Comparison of ENCODE assay signal across 23 cellular contexts in the genomic region with DNA sequence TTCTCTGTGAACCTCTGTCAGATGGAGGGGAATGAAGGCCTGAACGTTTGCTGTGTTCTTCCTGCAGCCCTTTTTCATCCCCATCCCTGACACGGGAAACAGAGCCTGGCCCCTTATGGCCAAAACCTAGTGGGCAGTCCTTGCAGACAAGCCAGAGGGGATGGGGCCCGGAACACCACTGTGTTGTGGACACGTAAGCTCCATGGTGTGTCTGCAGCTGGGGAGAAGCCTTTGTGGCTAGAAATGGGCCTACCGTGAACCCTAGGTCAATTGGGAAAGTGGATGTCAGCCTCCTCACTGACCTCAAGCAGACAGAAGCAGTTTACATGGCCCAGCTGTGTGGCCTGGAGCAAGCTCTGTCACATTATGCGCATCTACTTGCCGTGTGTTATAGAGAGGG. TPM values are rescaled to one million over a fixed set of nuclear protein-coding genes. Genes with fewer than 3 reads are reported as not detected.
A peak's percentile ranks its signal among the peaks of the same experiment; 100 is the strongest.
DNase-seq lines count a peak whose midpoint lies in the region; ATAC-seq and TF ChIP-seq lines count a peak whose summit lies in the region.
"Had no signal": no experiment of that assay in that cellular context is flagged by ENCODE, and none has a peak within 500 bp of the region (broad histone marks: within the 10 kb centered on the region; RNA-seq: fewer than 3 reads in every experiment).

No MANE protein-coding gene starts in this region.

- H3K27me3 Mint-ChIP-seq in GM23338 (ENCODE audit: insufficient read depth, low read depth, poor library complexity) (peaks cover 7% of the 10 kb centered on the region), osteocyte (ENCODE audit: unreplicated experiment) (peaks cover 3% of the 10 kb centered on the region)
- H3K27me3 Mint-ChIP-seq: CD4-positive, CD25-positive, alpha-beta regulatory T cell had no signal

- no peaks in the 10 kb centered on the region for H3K4me1 ChIP-seq in heart right ventricle
- H3K4me1 ChIP-seq in GM23338 (ENCODE audit: insufficient read depth): no peaks in the 10 kb centered on the region
- H3K4me1 ChIP-seq: BLaER1, SJSA1 had no signal

- no peaks in the 10 kb centered on the region; the same call in 1 of the 2 replicates for H4K20me1 ChIP-seq in GM23338 (replicated peaks; ENCODE audit: insufficient read depth)

- H3K27ac Mint-ChIP-seq in GM23338 (no peak overlapping the region), osteocyte (ENCODE audit: unreplicated experiment) (no peak overlapping the region)

- H3K4me3 Mint-ChIP-seq in GM23338 (no peak overlapping the region), osteocyte (ENCODE audit: unreplicated experiment) (no peak overlapping the region)
- H3K4me3 Mint-ChIP-seq: CD4-positive, CD25-positive, alpha-beta regulatory T cell; H9 had no signal

- intact Hi-C loops in heart right ventricle (cut with DNase I): no loop called here
- intact Hi-C loops in left cardiac atrium (cut with DNase I): no loop called here

- H3K4me2 ChIP-seq in GM23338: no peak overlapping the region
- H3K4me2 ChIP-seq: BLaER1 had no signal

- H3F3A ChIP-seq in GM23338 (replicated peaks; ENCODE audit: low read depth): no peaks in the 10 kb centered on the region

- ATAC-seq in heart right ventricle: peak in 5 of 8 donors; percentile 38 to 80 (median 55)
- ATAC-seq in left cardiac atrium: no peak
- ATAC-seq in GM23338: peak; percentile 52; the same call in 1 of the 3 replicates
- ATAC-seq in GM18907 (IDR thresholded peaks at IDR 0.05; ENCODE audit: unreplicated experiment): no peak
- ATAC-seq in HG03565 (IDR thresholded peaks at IDR 0.05; ENCODE audit: unreplicated experiment): no peak

- DNase-seq in heart right ventricle (peak in 1 of 2 donors; percentile 9), left cardiac atrium (no peak), GM23338 (ENCODE audit: low spot score) (no peak), fibroblast of villous mesenchyme (ENCODE audit: low read depth) (peak; percentile 5), osteocyte (ENCODE audit: extremely low spot score, unreplicated experiment) (peak; percentile 64)
- DNase-seq: CD4-positive, CD25-positive, alpha-beta regulatory T cell; GM23248; H9; KG1; MG63; NCI-H1105 treated with DMSO at 0.1 percent for 48 hours; NCI-H2029; NCI-H2227 treated with DMSO at 0.1 percent for 48 hours; NCI-H526 treated with DMSO at 0.1 percent for 48 hours had no signal

- no peaks in the 10 kb centered on the region for H3K9me2 ChIP-seq in GM23338 (ENCODE audit: insufficient read depth)

- H3K9me3 Mint-ChIP-seq in GM23338 (peaks cover 2% of the 10 kb centered on the region; the same call in 1 of the 3 replicates), osteocyte (ENCODE audit: unreplicated experiment) (no peaks in the 10 kb centered on the region)
- H3K9me3 Mint-ChIP-seq: CD4-positive, CD25-positive, alpha-beta regulatory T cell had no signal

- peak overlapping the region in 1 of 10 donors; percentile 28 for H3K27ac ChIP-seq in heart right ventricle
- no peak overlapping the region for H3K27ac ChIP-seq in GM23338 (ENCODE audit: low read depth)
- H3K27ac ChIP-seq: BLaER1, GM23248, SJSA1 had no signal

- H3K27me3 ChIP-seq in heart right ventricle: no peaks in the 10 kb centered on the region
- H3K27me3 ChIP-seq in GM23338 (ENCODE audit: insufficient read depth): no peaks in the 10 kb centered on the region
- H3K27me3 ChIP-seq: BLaER1, MG63, SJSA1 had no signal

- H3K4me1 Mint-ChIP-seq in GM23338 (peaks cover 2% of the 10 kb centered on the region; the same call in 2 of the 3 replicates), osteocyte (ENCODE audit: unreplicated experiment) (no peaks in the 10 kb centered on the region)

- 72 to 84% methylated on average over 7 of the region's 7 CpGs for WGBS in heart right ventricle, 2 donors

- TF ChIP-seq CTCF in heart right ventricle (IDR thresholded peaks at IDR 0.05) (no peak), GM23338 (conservative IDR thresholded peaks at IDR 0.05; ENCODE audit: low read depth in 2 of 2) (no peak), fibroblast of villous mesenchyme (IDR thresholded peaks at IDR 0.05; ENCODE audit: insufficient read depth, low read depth, low read length) (no peak), osteocyte (IDR thresholded peaks at IDR 0.05) (no peak)

- H3K36me3 ChIP-seq in heart right ventricle (peaks cover 0 to 55% (median 36%) of the 10 kb centered on the region in 9 donors), GM23338 (ENCODE audit: insufficient read depth) (peaks cover 5% of the 10 kb centered on the region)

- H3K4me3 ChIP-seq in heart right ventricle: no peak overlapping the region
- no peak overlapping the region for H3K4me3 ChIP-seq in GM23338
- H3K4me3 ChIP-seq in fibroblast of villous mesenchyme (ENCODE audit: low read depth, low read length): no peak overlapping the region
- H3K4me3 ChIP-seq: BLaER1, GM23248, MG63, SJSA1 had no signal

- no peaks in the 10 kb centered on the region for H3K79me2 ChIP-seq in GM23338 (replicated peaks; ENCODE audit: insufficient read depth)

- H2AFZ ChIP-seq in GM23338: no peak overlapping the region
- H2AFZ ChIP-seq: GM23248 had no signal

- H3K36me3 Mint-ChIP-seq in GM23338 (ENCODE audit: low read depth): peaks cover 32% of the 10 kb centered on the region
- peaks cover 17% of the 10 kb centered on the region for H3K36me3 Mint-ChIP-seq in osteocyte (ENCODE audit: unreplicated experiment)

- H3K9me3 ChIP-seq in heart right ventricle: no peaks in the 10 kb centered on the region
- H3K9me3 ChIP-seq: BLaER1, MG63, SJSA1 had no signal

TF ChIP-seq in GM23338, 12 proteins besides CTCF, POLR2A, EP300 and RAD21:
- TF ChIP-seq EZH2phosphoT487 (IDR thresholded peaks at IDR 0.05; ENCODE audit: unreplicated experiment) (no peak), ZNF114 (CRISPR knock-in tag; IDR thresholded peaks at IDR 0.05) (no peak)

RNA-seq across cellular contexts. Expression of a gene that starts 20.9 kb away (rescaled TPM):
- total RNA-seq in heart right ventricle (1 to 10 TPM; 3.7 to 5.6 (median 4.2) TPM), left cardiac atrium (1 to 10 TPM; 2.9 to 3.3 TPM), fibroblast of villous mesenchyme (4.5 and 5.6 TPM in 2 replicates), osteocyte (4.4 and 5.5 TPM in 2 replicates)
- polyA plus RNA-seq in heart right ventricle (1 to 10 TPM in 1 of 2 donors, under 1 TPM in 1; 0.80 to 3.8 TPM), GM23338 (2016; fragmentation: Nextera tagmentation; extraction: Ambion mirVana) (5.9 and 6.5 TPM in 2 replicates)
- 13.6 and 14.8 TPM in 2 replicates for total RNA-seq in GM23338 (2014; rRNA removed; shearing (Covaris generic))

RNA-seq across cellular contexts. Expression of a gene that starts 27.8 kb away (rescaled TPM):
- total RNA-seq in heart right ventricle: 10 to 100 TPM; 12.0 to 17.0 (median 15.1) TPM
- 10 to 100 TPM; 13.8 to 20.9 TPM for polyA plus RNA-seq in heart right ventricle
- 10 to 100 TPM; 11.0 to 16.0 TPM for total RNA-seq in left cardiac atrium
- total RNA-seq in GM23338 (2014; rRNA removed; shearing (Covaris generic)): 25.8 and 33.6 TPM in 2 replicates
- polyA plus RNA-seq in GM23338 (2016; fragmentation: Nextera tagmentation; extraction: Ambion mirVana): 24.8 and 25.1 TPM in 2 replicates
- 19.3 and 22.9 TPM in 2 replicates for total RNA-seq in fibroblast of villous mesenchyme
- 14.4 and 16.6 TPM in 2 replicates for total RNA-seq in osteocyte

RNA-seq across cellular contexts. Expression of a gene that starts 57.7 kb away (rescaled TPM):
- 1 to 10 TPM in 1 of 10 donors, under 1 TPM in 4, not detected in 5; 0.13 to 1.0 (median 0.17) TPM for total RNA-seq in heart right ventricle
- under 1 TPM; 0.06 to 0.15 TPM for polyA plus RNA-seq in heart right ventricle
- under 1 TPM; 0.31 to 0.47 TPM for total RNA-seq in left cardiac atrium
- 1.7 and 2.5 TPM in 2 replicates for total RNA-seq in GM23338 (2014; rRNA removed; shearing (Covaris generic))
- 0.85 and 1.2 TPM in 2 replicates for polyA plus RNA-seq in GM23338 (2016; fragmentation: Nextera tagmentation; extraction: Ambion mirVana)
- total RNA-seq in fibroblast of villous mesenchyme: not detected in 2 replicates
- total RNA-seq in osteocyte: not detected in 2 replicates
- total RNA-seq: G401, GM23248, HT1080, NCI-H460, OCI-LY7, SJSA1 had no signal
- polyA plus RNA-seq: AG04450, GM23248 had no signal

Comparison
In these comparisons a context has a peak if more than half of its experiments do, and no peak if none do; other contexts are left out.
1. ATAC-seq: peak in heart right ventricle (5 of 8) and GM23338 (single experiment); none in left cardiac atrium (0 of 2), GM18907 (single experiment) and HG03565 (single experiment).
2. DNase-seq: peak in fibroblast of villous mesenchyme (single experiment) and osteocyte (single experiment); none in left cardiac atrium (single experiment) and GM23338 (single experiment).